ENCODE assay signal across 18 cellular contexts in genomic region chr7:155222046-155222445, GRCh38.
A peak's percentile ranks its signal among the peaks of the same experiment; 100 is the strongest.
DNase-seq lines count a peak whose midpoint lies in the region; ATAC-seq, FAIRE-seq and TF ChIP-seq lines count a peak whose summit lies in the region.
"Had no signal": no experiment of that assay in that cellular context is flagged by ENCODE, and none has a peak within 500 bp of the region (broad histone marks: within the 10 kb centered on the region; RNA-seq: fewer than 3 reads in every experiment).

No MANE protein-coding gene starts in this region.

- no peaks in the 10 kb centered on the region; the same call in 1 of the 2 replicates for H3K4me1 ChIP-seq in GM12878 (ENCODE audit: control insufficient read depth, insufficient read depth, low read length)
- H3K4me1 ChIP-seq in suprapubic skin, result peaks cover 5% of the 10 kb centered on the region
- H3K4me1 ChIP-seq in adrenal gland (replicated peaks in 1 of 2), result no peaks in the 10 kb centered on the region

- in situ Hi-C loops in GM12878 (cut with MboI), result no loop called here

- no peak for FAIRE-seq in GM12878 (lab: Jason Lieb, UNC)
- FAIRE-seq: H1 had no signal

- intact Hi-C loops in GM12878 (cut with micrococcal nuclease; ENCODE audit: unreplicated experiment), result no loop called here
- intact Hi-C loops in dorsolateral prefrontal cortex (cut with DNase I), result no loop called here
- intact Hi-C loops in adrenal gland (cut with DNase I), result no loop called here

- no peak overlapping the region for H3K4me2 ChIP-seq in GM12878 (ENCODE audit: control insufficient read depth, insufficient read depth)
- H3K4me2 ChIP-seq: KMS-11, PC-9 had no signal

- 20% methylated on average over 2 of the region's 2 CpGs for WGBS in GM12878 (ENCODE audit: insufficient coverage, insufficient replicate concordance, low lambda C conversion rate, missing lambda C conversion rate)
- WGBS in suprapubic skin, result 70% methylated on average over 2 of the region's 2 CpGs
- 85 to 87% (median 86%) methylated on average over 2 of the region's 2 CpGs for whole genome bisulfite sequencing in adrenal gland, 4 donors

- H4K20me1 ChIP-seq in GM12878 (ENCODE audit: control insufficient read depth, insufficient read depth), result no peaks in the 10 kb centered on the region

- TF ChIP-seq RAD21 in GM12878 (IDR thresholded peaks at IDR 0.05; ENCODE audit: insufficient read depth, low read depth, low read length), result no peak

- H3K9me3 ChIP-seq in GM12878 (replicated peaks; ENCODE audit: control insufficient read depth, insufficient read depth, low read length) (no peaks in the 10 kb centered on the region), suprapubic skin (no peaks in the 10 kb centered on the region), adrenal gland (replicated peaks in 1 of 3) (no peaks in the 10 kb centered on the region)
- H3K9me3 ChIP-seq: BE2C had no signal

- TF ChIP-seq POLR2A in GM12878 (IDR thresholded peaks at IDR 0.05; ENCODE audit: low read depth, low read length) (no peak), suprapubic skin (IDR thresholded peaks at IDR 0.05) (no peak), adrenal gland (IDR thresholded peaks at IDR 0.05) (no peak)

- CTCF ChIA-PET in GM12878 (lab: Yijun Ruan, JAX), result no interaction called here

- peak; percentile 57 for DNase-seq in LHCN-M2 (ENCODE audit: low read depth)
- peak; percentile 18 to 72 for DNase-seq in NCI-H2081 (lab: John Stamatoyannopoulos, UW)
- DNase-seq in GM12878 (ENCODE audit: low read depth, low spot score), result no peak
- DNase-seq in myocyte (ENCODE audit: low read depth), result peak; percentile 80
- no peak for DNase-seq in suprapubic skin (ENCODE audit: low spot score in 2 of 2)
- DNase-seq in middle frontal gyrus (ENCODE audit: extremely low spot score, low spot score), result no peak
- no peak for DNase-seq in dorsolateral prefrontal cortex
- DNase-seq in adrenal gland, result no peak
- DNase-seq: BE2C; CD4-positive, alpha-beta memory T cell; MM.1S; NCI-H1105; NCI-H524 treated with DMSO at 0.1 percent for 48 hours; PC-9; T-cell had no signal

- SMC1A ChIA-PET in GM12878 (lab: Charles Lee; ENCODE audit: uncharacterized antibody, unreplicated experiment), result interaction anchor here (0.7 to 1.3 kb wide), 2 partner anchors 17 to 91 kb away, joined by 3 to 5 read pairs; no protein-coding TSS in a partner anchor

- POLR2A ChIA-PET in GM12878 (lab: Charles Lee), result no interaction called here

- H3K36me3 ChIP-seq in GM12878 (ENCODE audit: control insufficient read depth in 2 of 2, insufficient read depth in 2 of 2, low read length in 1 of 2) (no peaks in the 10 kb centered on the region), suprapubic skin (no peaks in the 10 kb centered on the region), adrenal gland (replicated peaks in 1 of 2) (no peaks in the 10 kb centered on the region)
- H3K36me3 ChIP-seq: BE2C had no signal

- ATAC-seq in GM12878, result peak; percentile 28; the same call in 2 of the 3 replicates
- ATAC-seq: T-cell had no signal

- H3K27me3 ChIP-seq in GM12878 (replicated peaks in 1 of 2; ENCODE audit: control insufficient read depth in 2 of 2, insufficient read depth in 2 of 2, low read length in 1 of 2) (no peaks in the 10 kb centered on the region), suprapubic skin (peaks cover 16% of the 10 kb centered on the region), dorsolateral prefrontal cortex (peaks cover 0 to 8% (median 0%) of the 10 kb centered on the region in 45 donors), adrenal gland (peaks cover 22% of the 10 kb centered on the region)
- H3K27me3 ChIP-seq: BE2C had no signal

- H2AFZ ChIP-seq in GM12878 (ENCODE audit: control insufficient read depth, low read depth, low read length), result no peak overlapping the region
- H2AFZ ChIP-seq: PC-9 had no signal

- H3K27ac ChIP-seq in GM12878 (ENCODE audit: control insufficient read depth, insufficient read depth) (no peak overlapping the region), suprapubic skin (no peak overlapping the region), dorsolateral prefrontal cortex (no peak overlapping the region), adrenal gland (no peak overlapping the region)
- H3K27ac ChIP-seq: KMS-11, PC-9, SK-N-MC had no signal

- TF ChIP-seq CTCF in GM12878 (IDR thresholded peaks at IDR 0.05 in 2 of 3, conservative IDR thresholded peaks at IDR 0.05 in 1 of 3; ENCODE audit: control insufficient read depth in 2 of 3, extremely low read depth in 1 of 3, insufficient read depth in 1 of 3, low read depth in 3 of 3, low read length in 3 of 3), result no peak
- TF ChIP-seq CTCF in suprapubic skin (IDR thresholded peaks at IDR 0.05), result no peak
- no peak for TF ChIP-seq CTCF in dorsolateral prefrontal cortex (IDR thresholded peaks at IDR 0.05 in 54 of 56, conservative IDR thresholded peaks at IDR 0.05 in 2 of 56; ENCODE audit: low read depth in 1 of 56, partially characterized antibody in 56 of 56)
- no peak for TF ChIP-seq CTCF in adrenal gland (IDR thresholded peaks at IDR 0.05)

- RAD21 ChIA-PET in GM12878 (lab: Charles Lee; ENCODE audit: unreplicated experiment), result no interaction called here

- no TSS peak for BruUV-seq in GM12878 (replicated peaks; lab: Mats Ljungman, UMichigan)

- no peak overlapping the region for H3K9ac ChIP-seq in GM12878 (ENCODE audit: control insufficient read depth, insufficient read depth, low read length)
- H3K9ac ChIP-seq: KMS-11 had no signal

- no peak overlapping the region for H3K4me3 ChIP-seq in GM12878
- H3K4me3 ChIP-seq in suprapubic skin, result no peak overlapping the region
- no peak overlapping the region for H3K4me3 ChIP-seq in dorsolateral prefrontal cortex
- no peak overlapping the region for H3K4me3 ChIP-seq in adrenal gland
- H3K4me3 ChIP-seq: PC-9, SK-N-MC had no signal

- no peaks in the 10 kb centered on the region for H3K79me2 ChIP-seq in GM12878 (ENCODE audit: control insufficient read depth, insufficient read depth, low read length)

- TF ChIP-seq EP300 in GM12878 (IDR thresholded peaks at IDR 0.05; ENCODE audit: borderline replicate concordance in 1 of 2, control insufficient read depth in 1 of 2, low read depth in 2 of 2, low read length in 2 of 2) (no peak), suprapubic skin (IDR thresholded peaks at IDR 0.05) (no peak)

TF ChIP-seq in GM12878, 131 proteins besides CTCF, POLR2A, EP300 and RAD21:
- TF ChIP-seq SMARCA5 (IDR thresholded peaks at IDR 0.05) (no peak), NR2F1 (conservative IDR thresholded peaks at IDR 0.05) (0 out of 2 replicates have a peak, but pooled peaks have one; percentile 28), NR2C2 (IDR thresholded peaks at IDR 0.05; ENCODE audit: borderline replicate concordance, control insufficient read depth, insufficient read length, low read depth) (no peak), YY1 (IDR thresholded peaks at IDR 0.05; ENCODE audit: low read depth, low read length) (no peak)

Comparison
In these comparisons a context has a peak if more than half of its experiments do, and no peak if none do; other contexts are left out.
1. DNase-seq: peak in LHCN-M2 (single experiment), NCI-H2081 (2 of 2) and myocyte (single experiment); none in GM12878 (single experiment), suprapubic skin (0 of 2), middle frontal gyrus (single experiment), dorsolateral prefrontal cortex (0 of 10) and adrenal gland (0 of 7).